1 cellular context compared by ENCODE assay signal in genomic region chr12:45974883-45975282, GRCh38.
TF ChIP-seq lines count a peak whose summit lies in the region.

No MANE protein-coding gene starts in this region.

TF ChIP-seq in GM12878, 131 proteins besides CTCF, POLR2A, EP300 and RAD21:
- TF ChIP-seq SMARCA5 (IDR thresholded peaks at IDR 0.05) (no peak), PAX5 (IDR thresholded peaks at IDR 0.05; ENCODE audit: borderline replicate concordance, low read depth, low read length) (no peak), IRF3 (IDR thresholded peaks at IDR 0.05) (no peak), SREBF2 (IDR thresholded peaks at IDR 0.05; ENCODE audit: low read length) (no peak), NRF1 (conservative IDR thresholded peaks at IDR 0.05; ENCODE audit: low read depth, low read length) (no peak), KDM1A (IDR thresholded peaks at IDR 0.05; ENCODE audit: borderline replicate concordance) (no peak), RUNX3 (IDR thresholded peaks at IDR 0.05; ENCODE audit: low read length) (no peak), ZNF274 (IDR thresholded peaks at IDR 0.05; ENCODE audit: insufficient read depth, insufficient read length) (no peak)
TF ChIP-seq in GM12878: peak in this region for 0.
